ENCODE assay signal across 20 cellular contexts in genomic region chr12:23368590-23368989, GRCh38.
A peak's percentile ranks its signal among the peaks of the same experiment; 100 is the strongest.
DNase-seq lines count a peak whose midpoint lies in the region; FAIRE-seq and TF ChIP-seq lines count a peak whose summit lies in the region.
"Had no signal": no experiment of that assay in that cellular context is flagged by ENCODE, and none has a peak within 500 bp of the region (broad histone marks: within the 10 kb centered on the region; RNA-seq: fewer than 3 reads in every experiment).

No MANE protein-coding gene starts in this region.

- no peak overlapping the region for H3K4me3 ChIP-seq in kidney (ENCODE audit: low read length in 2 of 2)
- H3K4me3 ChIP-seq: BLaER1, GM12878, GM23338 had no signal

- DNase-seq in RCC 7860 (ENCODE audit: low spot score) (no peak), kidney (no peak), NOMO-1 treated with DMSO at 0.1 percent for 48 hours (lab: John Stamatoyannopoulos, UW; ENCODE audit: unreplicated experiment) (no peak), iPS-NIHi11 (ENCODE audit: low spot score) (no peak), HEK293T (ENCODE audit: extremely low spot score) (no peak)
- no peak for DNase-seq in activated CD4-positive, alpha-beta T cell treated with anti-CD3 and anti-CD28 coated beads for 1 hour
- DNase-seq: Caco-2; CD4-positive, CD25-positive, alpha-beta regulatory T cell; CD8-positive, alpha-beta T cell; DMS153; DND-41; GDM1; H9; HFFc6 had no signal

- no peak overlapping the region for H3K9ac ChIP-seq in kidney (ENCODE audit: low read length in 2 of 2)
- H3K9ac ChIP-seq: BLaER1 had no signal

- no peaks in the 10 kb centered on the region for H3K36me3 ChIP-seq in kidney (ENCODE audit: control insufficient read depth in 1 of 2, insufficient read depth in 2 of 2, low read length in 2 of 2)
- H3K36me3 ChIP-seq: BLaER1 had no signal

- H3K9me3 ChIP-seq in kidney (ENCODE audit: control insufficient read depth in 1 of 2, low read length in 2 of 2), result no peaks in the 10 kb centered on the region
- H3K9me3 ChIP-seq: Caco-2 had no signal

- no peak overlapping the region for H3K27ac ChIP-seq in kidney (ENCODE audit: low read depth in 2 of 2, low read length in 2 of 2)
- H3K27ac ChIP-seq: BLaER1, C4-2B had no signal

- POLR2A ChIA-PET in HEK293T (lab: Yijun Ruan, JAX), result no interaction called here

- H3K4me1 ChIP-seq in kidney (ENCODE audit: control insufficient read depth in 1 of 2, insufficient read depth in 1 of 2, low read depth in 1 of 2, low read length in 2 of 2), result no peaks in the 10 kb centered on the region
- H3K4me1 ChIP-seq: BLaER1, Caco-2 had no signal

- CTCF ChIA-PET in HEK293T (lab: Yijun Ruan, JAX), result no interaction called here

- peak; percentile 85 for FAIRE-seq in RCC 7860 (lab: Jason Lieb, UNC)
- FAIRE-seq in colon (lab: Jason Lieb, UNC), result peak; percentile 98
- FAIRE-seq in kidney (lab: Jason Lieb, UNC), result peak; percentile 98
- FAIRE-seq: GM12878, GM19239 had no signal

- intact Hi-C loops in kidney (cut with DNase I), result no loop called here

- TF ChIP-seq CTCF in kidney (IDR thresholded peaks at IDR 0.05; ENCODE audit: borderline replicate concordance, extremely low read depth, insufficient read depth), result no peak

TF ChIP-seq in HEK293T, 16 proteins besides CTCF, POLR2A, EP300 and RAD21:
- TF ChIP-seq LEF1 (IDR thresholded peaks at IDR 0.05; ENCODE audit: borderline replicate concordance), result no peak
- TF ChIP-seq L3MBTL2 (conservative IDR thresholded peaks at IDR 0.05), result no peak
- TF ChIP-seq ELF4 (IDR thresholded peaks at IDR 0.05), result no peak
- no peak for TF ChIP-seq HDGF (IDR thresholded peaks at IDR 0.05; ENCODE audit: borderline replicate concordance)
- no peak for TF ChIP-seq TARDBP (IDR thresholded peaks at IDR 0.05)
- no peak for TF ChIP-seq ARNT (IDR thresholded peaks at IDR 0.05)
- TF ChIP-seq FOXK2 (IDR thresholded peaks at IDR 0.05), result no peak
- no peak for TF ChIP-seq BHLHE40 (IDR thresholded peaks at IDR 0.05; ENCODE audit: borderline replicate concordance)
- TF ChIP-seq ZNF384 (IDR thresholded peaks at IDR 0.05), result no peak
- TF ChIP-seq FOXM1 (IDR thresholded peaks at IDR 0.05; ENCODE audit: borderline replicate concordance), result no peak
- TF ChIP-seq SUZ12 (IDR thresholded peaks at IDR 0.05), result no peak
- TF ChIP-seq SP1 (IDR thresholded peaks at IDR 0.05), result no peak
TF ChIP-seq in HEK293T: peak in this region for 0.
